ENCODE assay signal across 17 cellular contexts in the genomic region with DNA sequence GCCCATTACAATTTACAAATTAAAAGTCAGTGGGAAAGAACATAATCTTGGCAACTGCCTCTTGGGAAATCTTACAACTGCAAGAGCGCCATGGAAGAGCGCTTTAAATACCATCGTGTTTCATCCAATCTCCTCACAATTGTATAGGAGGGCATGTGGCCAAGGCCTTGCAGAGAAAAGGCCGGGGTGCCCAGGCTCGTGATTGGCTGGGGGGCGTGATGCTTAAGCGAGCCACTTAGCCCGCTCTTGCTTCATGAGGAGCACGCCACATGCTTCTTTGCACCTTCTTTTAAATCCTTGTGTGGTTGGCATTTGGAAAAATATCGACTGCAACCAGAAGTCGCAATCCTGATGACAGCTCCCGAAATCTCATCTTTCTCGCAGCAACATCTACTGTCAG.
"Had no signal": no experiment of that assay in that cellular context is flagged by ENCODE, and none has a peak within 500 bp of the region (broad histone marks: within the 10 kb centered on the region; RNA-seq: fewer than 3 reads in every experiment).

No MANE protein-coding gene starts in this region.

- H3K4me1 Mint-ChIP-seq: memory B cell; naive thymus-derived CD8-positive, alpha-beta T cell; stimulated activated naive B cell treated with anti-CD40 and anti-IgM and Interleukin-4, amounts not matched to agents 10 μg/mL and 1 μg/mL and 100 μg/mL, for 72 hours had no signal

- H3K4me3 ChIP-seq: lung, prostate gland, sigmoid colon, skin epidermis, spleen, thoracic aorta, tibial nerve, upper lobe of left lung had no signal

- H3K4me1 ChIP-seq: prostate gland, tibial nerve, upper lobe of left lung had no signal

- H3K36me3 ChIP-seq: prostate gland, sigmoid colon, spleen, thoracic aorta, tibial nerve, upper lobe of left lung had no signal

- H3K9me3 Mint-ChIP-seq: memory B cell; stimulated activated naive B cell treated with anti-CD40 and anti-IgM and Interleukin-4, amounts not matched to agents 10 μg/mL and 1 μg/mL and 100 μg/mL, for 72 hours; stimulated activated naive CD8-positive, alpha-beta T cell treated with anti-CD3 and anti-CD28 coated beads, Interleukin-15, Interleukin-2, amounts not matched to agents 100 ng/mL and 50 ng/mL, for 24 hours had no signal

- H3K27ac Mint-ChIP-seq: effector memory CD8-positive, alpha-beta T cell; memory B cell; stimulated activated naive B cell treated with anti-CD40 and anti-IgM and Interleukin-4, amounts not matched to agents 10 μg/mL and 1 μg/mL and 100 μg/mL, for 72 hours; stimulated activated naive CD8-positive, alpha-beta T cell treated with anti-CD3 and anti-CD28 coated beads, Interleukin-15, Interleukin-2, amounts not matched to agents 100 ng/mL and 50 ng/mL, for 24 hours had no signal

- ATAC-seq: effector memory CD8-positive, alpha-beta T cell; left lobe of liver; naive thymus-derived CD8-positive, alpha-beta T cell; stimulated activated naive B cell treated with anti-CD40 and anti-IgM and Interleukin-4, amounts not matched to agents 10 μg/mL and 1 μg/mL and 100 μg/mL, for 72 hours had no signal

- H3K9me3 ChIP-seq: prostate gland, sigmoid colon, spleen, thoracic aorta, tibial nerve, upper lobe of left lung had no signal

- H3K27ac ChIP-seq: prostate gland, sigmoid colon, skin epidermis, spleen, thoracic aorta, tibial nerve, upper lobe of left lung had no signal

- DNase-seq: cerebellar nuclear complex; cortex of kidney; effector memory CD8-positive, alpha-beta T cell; kidney; naive thymus-derived CD8-positive, alpha-beta T cell; sigmoid colon; spleen; stimulated activated naive B cell treated with anti-CD40 and anti-IgM and Interleukin-4, amounts not matched to agents 10 μg/mL and 1 μg/mL and 100 μg/mL, for 72 hours had no signal

- H3K36me3 Mint-ChIP-seq: memory B cell; naive thymus-derived CD8-positive, alpha-beta T cell; stimulated activated naive B cell treated with anti-CD40 and anti-IgM and Interleukin-4, amounts not matched to agents 10 μg/mL and 1 μg/mL and 100 μg/mL, for 72 hours had no signal

- H3K4me3 Mint-ChIP-seq: effector memory CD8-positive, alpha-beta T cell; memory B cell; naive thymus-derived CD8-positive, alpha-beta T cell; stimulated activated naive B cell treated with anti-CD40 and anti-IgM and Interleukin-4, amounts not matched to agents 10 μg/mL and 1 μg/mL and 100 μg/mL, for 72 hours; stimulated activated naive CD8-positive, alpha-beta T cell treated with anti-CD3 and anti-CD28 coated beads, Interleukin-15, Interleukin-2, amounts not matched to agents 100 ng/mL and 50 ng/mL, for 24 hours had no signal

- H3K27me3 ChIP-seq: sigmoid colon, spleen, tibial nerve, upper lobe of left lung had no signal
